ENCODE assay signal across 1 cellular context in genomic region chr3:190686011-190686410, GRCh38.
TF ChIP-seq lines count a peak whose summit lies in the region.

No MANE protein-coding gene starts in this region.

TF ChIP-seq in HCT116, 20 proteins besides CTCF, POLR2A, EP300 and RAD21 (continued from another document):
- TF ChIP-seq REST (IDR thresholded peaks at IDR 0.05; ENCODE audit: low read depth) (no peak), TCF7L2 (IDR thresholded peaks at IDR 0.05; ENCODE audit: borderline replicate concordance, extremely low read depth, insufficient read depth, insufficient read length) (no peak), EZH2 (IDR thresholded peaks at IDR 0.05) (no peak), ZNF274 (IDR thresholded peaks at IDR 0.05; ENCODE audit: low read depth, low read length) (no peak), EGR1 (IDR thresholded peaks at IDR 0.05; ENCODE audit: low read depth) (no peak), EZH2phosphoT487 (IDR thresholded peaks at IDR 0.05; ENCODE audit: borderline replicate concordance) (no peak), POLR2AphosphoS5 (IDR thresholded peaks at IDR 0.05; ENCODE audit: low read depth, low read length) (no peak), CBX3 (IDR thresholded peaks at IDR 0.05; ENCODE audit: low read depth) (no peak), SIN3A (IDR thresholded peaks at IDR 0.05; ENCODE audit: low read depth) (no peak), JUND (IDR thresholded peaks at IDR 0.05) (no peak)
